ENCODE assay signal across 1 cellular context in the genomic region with DNA sequence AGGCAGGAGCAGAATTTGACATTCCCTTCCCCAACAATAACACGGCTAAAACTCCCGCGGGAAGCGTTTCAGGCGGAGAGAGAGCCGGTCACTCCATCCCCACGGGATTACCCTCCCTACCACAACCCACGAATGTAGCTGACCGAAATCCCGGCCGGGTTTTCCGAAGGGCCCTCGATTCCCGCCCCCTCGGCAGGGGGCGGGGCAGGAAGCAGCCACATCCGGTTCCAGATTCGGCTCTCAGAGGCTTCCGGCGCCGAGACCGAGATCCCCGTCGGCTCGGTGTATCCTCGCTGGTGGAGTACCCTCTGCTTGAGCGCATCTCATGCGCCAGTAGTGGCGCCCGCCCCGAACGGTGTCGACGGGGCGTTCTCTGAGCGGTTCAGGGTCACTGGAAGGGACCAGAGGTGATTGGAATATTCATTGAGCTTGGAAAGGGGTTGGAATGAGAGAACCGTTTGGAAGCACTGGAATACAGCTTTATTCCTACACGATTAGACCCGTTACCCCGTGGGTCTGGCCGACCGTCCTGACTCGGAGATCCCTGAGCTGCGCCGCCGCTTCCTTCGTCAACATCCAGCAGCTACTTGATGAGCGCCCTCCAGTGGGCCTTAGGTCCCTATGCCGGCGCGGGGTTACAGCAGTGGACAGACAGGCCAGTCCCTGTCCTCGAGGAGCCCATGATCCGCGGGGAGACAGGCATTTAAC.
TF ChIP-seq lines count a peak whose summit lies in the region.

No MANE protein-coding gene starts in this region.

TF ChIP-seq in K562, 482 proteins besides CTCF, POLR2A, EP300 and RAD21 (continued from another document and continues in another):
- TF ChIP-seq, protein P1, sequence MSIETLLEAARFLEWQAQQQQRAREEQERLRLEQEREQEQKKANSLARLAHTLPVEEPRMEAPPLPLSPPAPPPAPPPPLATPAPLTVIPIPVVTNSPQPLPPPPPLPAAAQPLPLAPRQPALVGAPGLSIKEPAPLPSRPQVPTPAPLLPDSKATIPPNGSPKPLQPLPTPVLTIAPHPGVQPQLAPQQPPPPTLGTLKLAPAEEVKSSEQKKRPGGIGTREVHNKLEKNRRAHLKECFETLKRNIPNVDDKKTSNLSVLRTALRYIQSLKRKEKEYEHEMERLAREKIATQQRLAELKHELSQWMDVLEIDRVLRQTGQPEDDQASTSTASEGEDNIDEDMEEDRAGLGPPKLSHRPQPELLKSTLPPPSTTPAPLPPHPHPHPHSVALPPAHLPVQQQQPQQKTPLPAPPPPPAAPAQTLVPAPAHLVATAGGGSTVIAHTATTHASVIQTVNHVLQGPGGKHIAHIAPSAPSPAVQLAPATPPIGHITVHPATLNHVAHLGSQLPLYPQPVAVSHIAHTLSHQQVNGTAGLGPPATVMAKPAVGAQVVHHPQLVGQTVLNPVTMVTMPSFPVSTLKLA (conservative IDR thresholded peaks at IDR 0.05), result peak; percentile 68 to 85
- TF ChIP-seq ZNF274 (IDR thresholded peaks at IDR 0.05; ENCODE audit: borderline replicate concordance, low read depth, low read length) (no peak), PYGO2 (tag; IDR thresholded peaks at IDR 0.05) (no peak), NONO (IDR thresholded peaks at IDR 0.05; ENCODE audit: low read depth in 2 of 2, low read length in 1 of 2) (peak in 1 of 2 experiments; percentile 18; a peak in 1 of 4 replicates), TAF15 (IDR thresholded peaks at IDR 0.05; ENCODE audit: low read depth, low read length) (no peak), PTTG1 (tag; IDR thresholded peaks at IDR 0.05; ENCODE audit: low read depth) (no peak), SMAD3 (CRISPR knock-in tag; conservative IDR thresholded peaks at IDR 0.05) (no peak), MTA3 (IDR thresholded peaks at IDR 0.05; ENCODE audit: borderline replicate concordance) (peak; percentile 84), GMEB1 (CRISPR knock-in tag; IDR thresholded peaks at IDR 0.05) (no peak), ZNF445 (CRISPR knock-in tag; IDR thresholded peaks at IDR 0.05; ENCODE audit: low read depth) (no peak; the same call in 1 of the 2 replicates), THRB (CRISPR knock-in tag; conservative IDR thresholded peaks at IDR 0.05) (no peak), ZNF121 (CRISPR knock-in tag; conservative IDR thresholded peaks at IDR 0.05) (no peak), MGA (IDR thresholded peaks at IDR 0.05) (0 out of 2 replicates have a peak, but pooled peaks have one; percentile 81), ERF (CRISPR knock-in tag; IDR thresholded peaks at IDR 0.05) (0 out of 2 replicates have a peak, but pooled peaks have one; percentile 37)
- TF ChIP-seq, protein P2, sequence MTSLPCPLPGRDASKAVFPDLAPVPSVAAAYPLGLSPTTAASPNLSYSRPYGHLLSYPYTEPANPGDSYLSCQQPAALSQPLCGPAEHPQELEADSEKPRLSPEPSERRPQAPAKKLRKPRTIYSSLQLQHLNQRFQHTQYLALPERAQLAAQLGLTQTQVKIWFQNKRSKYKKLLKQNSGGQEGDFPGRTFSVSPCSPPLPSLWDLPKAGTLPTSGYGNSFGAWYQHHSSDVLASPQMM (CRISPR knock-in tag; IDR thresholded peaks at IDR 0.05), result no peak
- TF ChIP-seq, protein P3, sequence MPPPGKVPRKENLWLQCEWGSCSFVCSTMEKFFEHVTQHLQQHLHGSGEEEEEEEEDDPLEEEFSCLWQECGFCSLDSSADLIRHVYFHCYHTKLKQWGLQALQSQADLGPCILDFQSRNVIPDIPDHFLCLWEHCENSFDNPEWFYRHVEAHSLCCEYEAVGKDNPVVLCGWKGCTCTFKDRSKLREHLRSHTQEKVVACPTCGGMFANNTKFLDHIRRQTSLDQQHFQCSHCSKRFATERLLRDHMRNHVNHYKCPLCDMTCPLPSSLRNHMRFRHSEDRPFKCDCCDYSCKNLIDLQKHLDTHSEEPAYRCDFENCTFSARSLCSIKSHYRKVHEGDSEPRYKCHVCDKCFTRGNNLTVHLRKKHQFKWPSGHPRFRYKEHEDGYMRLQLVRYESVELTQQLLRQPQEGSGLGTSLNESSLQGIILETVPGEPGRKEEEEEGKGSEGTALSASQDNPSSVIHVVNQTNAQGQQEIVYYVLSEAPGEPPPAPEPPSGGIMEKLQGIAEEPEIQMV (tag; conservative IDR thresholded peaks at IDR 0.05; ENCODE audit: low read depth), result no peak
- TF ChIP-seq, protein P4, sequence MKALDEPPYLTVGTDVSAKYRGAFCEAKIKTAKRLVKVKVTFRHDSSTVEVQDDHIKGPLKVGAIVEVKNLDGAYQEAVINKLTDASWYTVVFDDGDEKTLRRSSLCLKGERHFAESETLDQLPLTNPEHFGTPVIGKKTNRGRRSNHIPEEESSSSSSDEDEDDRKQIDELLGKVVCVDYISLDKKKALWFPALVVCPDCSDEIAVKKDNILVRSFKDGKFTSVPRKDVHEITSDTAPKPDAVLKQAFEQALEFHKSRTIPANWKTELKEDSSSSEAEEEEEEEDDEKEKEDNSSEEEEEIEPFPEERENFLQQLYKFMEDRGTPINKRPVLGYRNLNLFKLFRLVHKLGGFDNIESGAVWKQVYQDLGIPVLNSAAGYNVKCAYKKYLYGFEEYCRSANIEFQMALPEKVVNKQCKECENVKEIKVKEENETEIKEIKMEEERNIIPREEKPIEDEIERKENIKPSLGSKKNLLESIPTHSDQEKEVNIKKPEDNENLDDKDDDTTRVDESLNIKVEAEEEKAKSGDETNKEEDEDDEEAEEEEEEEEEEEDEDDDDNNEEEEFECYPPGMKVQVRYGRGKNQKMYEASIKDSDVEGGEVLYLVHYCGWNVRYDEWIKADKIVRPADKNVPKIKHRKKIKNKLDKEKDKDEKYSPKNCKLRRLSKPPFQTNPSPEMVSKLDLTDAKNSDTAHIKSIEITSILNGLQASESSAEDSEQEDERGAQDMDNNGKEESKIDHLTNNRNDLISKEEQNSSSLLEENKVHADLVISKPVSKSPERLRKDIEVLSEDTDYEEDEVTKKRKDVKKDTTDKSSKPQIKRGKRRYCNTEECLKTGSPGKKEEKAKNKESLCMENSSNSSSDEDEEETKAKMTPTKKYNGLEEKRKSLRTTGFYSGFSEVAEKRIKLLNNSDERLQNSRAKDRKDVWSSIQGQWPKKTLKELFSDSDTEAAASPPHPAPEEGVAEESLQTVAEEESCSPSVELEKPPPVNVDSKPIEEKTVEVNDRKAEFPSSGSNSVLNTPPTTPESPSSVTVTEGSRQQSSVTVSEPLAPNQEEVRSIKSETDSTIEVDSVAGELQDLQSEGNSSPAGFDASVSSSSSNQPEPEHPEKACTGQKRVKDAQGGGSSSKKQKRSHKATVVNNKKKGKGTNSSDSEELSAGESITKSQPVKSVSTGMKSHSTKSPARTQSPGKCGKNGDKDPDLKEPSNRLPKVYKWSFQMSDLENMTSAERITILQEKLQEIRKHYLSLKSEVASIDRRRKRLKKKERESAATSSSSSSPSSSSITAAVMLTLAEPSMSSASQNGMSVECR (CRISPR knock-in tag; IDR thresholded peaks at IDR 0.05), result peak; percentile 69
- TF ChIP-seq, protein P5, sequence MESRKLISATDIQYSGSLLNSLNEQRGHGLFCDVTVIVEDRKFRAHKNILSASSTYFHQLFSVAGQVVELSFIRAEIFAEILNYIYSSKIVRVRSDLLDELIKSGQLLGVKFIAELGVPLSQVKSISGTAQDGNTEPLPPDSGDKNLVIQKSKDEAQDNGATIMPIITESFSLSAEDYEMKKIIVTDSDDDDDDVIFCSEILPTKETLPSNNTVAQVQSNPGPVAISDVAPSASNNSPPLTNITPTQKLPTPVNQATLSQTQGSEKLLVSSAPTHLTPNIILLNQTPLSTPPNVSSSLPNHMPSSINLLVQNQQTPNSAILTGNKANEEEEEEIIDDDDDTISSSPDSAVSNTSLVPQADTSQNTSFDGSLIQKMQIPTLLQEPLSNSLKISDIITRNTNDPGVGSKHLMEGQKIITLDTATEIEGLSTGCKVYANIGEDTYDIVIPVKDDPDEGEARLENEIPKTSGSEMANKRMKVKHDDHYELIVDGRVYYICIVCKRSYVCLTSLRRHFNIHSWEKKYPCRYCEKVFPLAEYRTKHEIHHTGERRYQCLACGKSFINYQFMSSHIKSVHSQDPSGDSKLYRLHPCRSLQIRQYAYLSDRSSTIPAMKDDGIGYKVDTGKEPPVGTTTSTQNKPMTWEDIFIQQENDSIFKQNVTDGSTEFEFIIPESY (CRISPR knock-in tag; IDR thresholded peaks at IDR 0.05), result no peak; the same call in 1 of the 2 replicates
